In genomic region chr1:151989131-151989868, GRCh38 we compare ENCODE assay signal across 8 cellular contexts. TPM values are rescaled to one million over a fixed set of nuclear protein-coding genes. Genes with fewer than 3 reads are reported as not detected.
A peak's percentile ranks its signal among the peaks of the same experiment; 100 is the strongest.
DNase-seq lines count a peak whose midpoint lies in the region; ATAC-seq and TF ChIP-seq lines count a peak whose summit lies in the region.

No MANE protein-coding gene starts in this region.

- H3K9me3 Mint-ChIP-seq in activated naive CD4-positive, alpha-beta T cell treated with anti-CD3 and anti-CD28 coated beads, Interleukin-2, amount 10 ng/mL, durations not matched to agents 7 days and 5 days, result no peaks in the 10 kb centered on the region

- TF ChIP-seq POLR2A in stomach (IDR thresholded peaks at IDR 0.05), result no peak

- peak overlapping the region; percentile 91 for H3K4me2 ChIP-seq in hepatocyte

- H3K27ac ChIP-seq in hepatocyte (peak overlapping the region; percentile 100), stomach (peak overlapping the region; percentile 37 to 98 (median 88))

- TF ChIP-seq CTCF in AG04449 (IDR thresholded peaks at IDR 0.05; ENCODE audit: insufficient read depth, low read length, missing control alignments), result no peak
- no peak for TF ChIP-seq CTCF in hepatocyte (IDR thresholded peaks at IDR 0.05; ENCODE audit: poor library complexity)
- TF ChIP-seq CTCF in stomach (IDR thresholded peaks at IDR 0.05), result no peak

- intact Hi-C loops in stomach (cut with DNase I; ENCODE audit: low total_unique reads), result no loop called here

- H3K4me1 Mint-ChIP-seq in activated naive CD4-positive, alpha-beta T cell treated with anti-CD3 and anti-CD28 coated beads, Interleukin-2, amount 10 ng/mL, durations not matched to agents 7 days and 5 days, result peaks cover 83% of the 10 kb centered on the region

- peak overlapping the region; percentile 16 for H3K4me3 ChIP-seq in AG04449 (ENCODE audit: low read depth, low read length)
- H3K4me3 ChIP-seq in hepatocyte, result peak overlapping the region; percentile 7
- no peak overlapping the region for H3K4me3 ChIP-seq in stomach

- H3K36me3 ChIP-seq in hepatocyte (replicated peaks; ENCODE audit: insufficient read depth, low read depth) (no peaks in the 10 kb centered on the region), stomach (peaks cover 11 to 25% (median 18%) of the 10 kb centered on the region in 4 donors)

- H3K79me2 ChIP-seq in hepatocyte, result peaks cover 85% of the 10 kb centered on the region

- H3K27me3 Mint-ChIP-seq in activated naive CD4-positive, alpha-beta T cell treated with anti-CD3 and anti-CD28 coated beads, Interleukin-2, amount 10 ng/mL, durations not matched to agents 7 days and 5 days, result no peaks in the 10 kb centered on the region

- no peak overlapping the region for H3K4me3 Mint-ChIP-seq in activated naive CD4-positive, alpha-beta T cell treated with anti-CD3 and anti-CD28 coated beads, Interleukin-2, amount 10 ng/mL, durations not matched to agents 7 days and 5 days

- H3K9me2 ChIP-seq in hepatocyte (replicated peaks; ENCODE audit: insufficient read depth), result no peaks in the 10 kb centered on the region

- no peak for ATAC-seq in GM19463 (IDR thresholded peaks at IDR 0.05; ENCODE audit: unreplicated experiment)

- H3K36me3 Mint-ChIP-seq in activated naive CD4-positive, alpha-beta T cell treated with anti-CD3 and anti-CD28 coated beads, Interleukin-2, amount 10 ng/mL, durations not matched to agents 7 days and 5 days, result peaks cover 62% of the 10 kb centered on the region

- WGBS in hepatocyte (ENCODE audit: low lambda C conversion rate, missing lambda C conversion rate), result 39% methylated on average over 6 of the region's 6 CpGs
- 33 to 50% (median 42%) methylated on average over 6 of the region's 6 CpGs for WGBS in stomach, 5 donors

- CTCF ChIA-PET in AG04449 (lab: Yijun Ruan, JAX), result interaction anchor here (0.9 to 12.8 kb wide), 9 partner anchors 9 to 101 kb away, joined by 3 to 120 read pairs (median 4); no protein-coding TSS in a partner anchor
- CTCF ChIA-PET in activated naive CD4-positive, alpha-beta T cell treated with anti-CD3 and anti-CD28 coated beads, Interleukin-2, amount 10 ng/mL, durations not matched to agents 7 days and 5 days (lab: Charles Lee), result interaction anchor here (1.0 to 7.9 kb wide), 4 partner anchors 11 to 56 kb away, joined by 3 to 104 read pairs (median 16); no protein-coding TSS in a partner anchor

- H3K27ac Mint-ChIP-seq in activated naive CD4-positive, alpha-beta T cell treated with anti-CD3 and anti-CD28 coated beads, Interleukin-2, amount 10 ng/mL, durations not matched to agents 7 days and 5 days, result peak overlapping the region; percentile 75

- POLR2A ChIA-PET in AG04449 (lab: Yijun Ruan, JAX), result interaction anchor here (0.8 to 1.7 kb wide), 8 partner anchors 9 to 80 kb away, joined by 3 to 8 read pairs (median 4); partner anchors contain the start of gene THEM4

- H4K20me1 ChIP-seq in hepatocyte (ENCODE audit: insufficient read depth, poor library complexity, severe bottlenecking), result peaks cover 18% of the 10 kb centered on the region

- H3K27me3 ChIP-seq in hepatocyte, result no peaks in the 10 kb centered on the region
- peaks cover 0 to 9% (median 0%) of the 10 kb centered on the region in 3 donors for H3K27me3 ChIP-seq in stomach

- peaks cover 56% of the 10 kb centered on the region for H3K4me1 ChIP-seq in hepatocyte (ENCODE audit: insufficient read depth)
- peaks cover 54 to 79% (median 66%) of the 10 kb centered on the region in 4 donors for H3K4me1 ChIP-seq in stomach

- no peak overlapping the region for H2AFZ ChIP-seq in hepatocyte

- no peaks in the 10 kb centered on the region for H3K9me3 ChIP-seq in hepatocyte (ENCODE audit: low read depth)
- no peaks in the 10 kb centered on the region for H3K9me3 ChIP-seq in stomach

- TF ChIP-seq EP300 in stomach (IDR thresholded peaks at IDR 0.05), result no peak

- no peak for DNase-seq in AG04449 (ENCODE audit: low read depth, low spot score)
- peak; percentile 92 for DNase-seq in NCI-H226
- peak; percentile 40 for DNase-seq in activated naive CD4-positive, alpha-beta T cell treated with anti-CD3 and anti-CD28 coated beads, Interleukin-2, amount 10 ng/mL, durations not matched to agents 7 days and 5 days
- peak; percentile 70 for DNase-seq in hepatocyte (ENCODE audit: low spot score)
- DNase-seq in stomach, result peak; percentile 59
- no peak for DNase-seq in NCI-H1048 (lab: John Stamatoyannopoulos, UW)
- no peak for DNase-seq in cerebellar nuclear complex (lab: John Stamatoyannopoulos, UW)

RNA-seq across cellular contexts. Expression of gene S100A10, which starts 4.4 kb away (rescaled TPM):
- total RNA-seq in hepatocyte (408 and 485 TPM in 2 replicates), stomach (100 to 1,000 TPM in 2 of 5 donors, 10 to 100 TPM in 2, 1 to 10 TPM in 1; 6.4 to 308 (median 53.9) TPM)
- polyA plus RNA-seq in hepatocyte (3,367 and 3,493 TPM in 2 replicates), stomach (100 to 1,000 TPM; 220 to 830 (median 399) TPM)

RNA-seq across cellular contexts. Expression of gene S100A11, which starts 47.5 kb away (rescaled TPM):
- total RNA-seq in hepatocyte, result 258 and 295 TPM in 2 replicates
- 1,491 and 1,531 TPM in 2 replicates for polyA plus RNA-seq in hepatocyte
- 100 to 1,000 TPM in 1 of 5 donors, 10 to 100 TPM in 3, 1 to 10 TPM in 1; 9.8 to 450 (median 26.1) TPM for total RNA-seq in stomach
- 1,000 to 10,000 TPM; 1,189 to 3,881 (median 1,794) TPM for polyA plus RNA-seq in stomach

Comparison
In these comparisons a context has a peak if more than half of its experiments do, and no peak if none do; other contexts are left out.
1. DNase-seq: peak in NCI-H226 (single experiment), activated naive CD4-positive, alpha-beta T cell treated with anti-CD3 and anti-CD28 coated beads, Interleukin-2, amount 10 ng/mL, durations not matched to agents 7 days and 5 days (single experiment), hepatocyte (single experiment) and stomach (single experiment); none in AG04449 (single experiment), NCI-H1048 (single experiment) and cerebellar nuclear complex (0 of 2).
2. H3K4me3 ChIP-seq: peak in AG04449 (single experiment) and hepatocyte (single experiment); none in stomach (0 of 4).